In the genomic region with DNA sequence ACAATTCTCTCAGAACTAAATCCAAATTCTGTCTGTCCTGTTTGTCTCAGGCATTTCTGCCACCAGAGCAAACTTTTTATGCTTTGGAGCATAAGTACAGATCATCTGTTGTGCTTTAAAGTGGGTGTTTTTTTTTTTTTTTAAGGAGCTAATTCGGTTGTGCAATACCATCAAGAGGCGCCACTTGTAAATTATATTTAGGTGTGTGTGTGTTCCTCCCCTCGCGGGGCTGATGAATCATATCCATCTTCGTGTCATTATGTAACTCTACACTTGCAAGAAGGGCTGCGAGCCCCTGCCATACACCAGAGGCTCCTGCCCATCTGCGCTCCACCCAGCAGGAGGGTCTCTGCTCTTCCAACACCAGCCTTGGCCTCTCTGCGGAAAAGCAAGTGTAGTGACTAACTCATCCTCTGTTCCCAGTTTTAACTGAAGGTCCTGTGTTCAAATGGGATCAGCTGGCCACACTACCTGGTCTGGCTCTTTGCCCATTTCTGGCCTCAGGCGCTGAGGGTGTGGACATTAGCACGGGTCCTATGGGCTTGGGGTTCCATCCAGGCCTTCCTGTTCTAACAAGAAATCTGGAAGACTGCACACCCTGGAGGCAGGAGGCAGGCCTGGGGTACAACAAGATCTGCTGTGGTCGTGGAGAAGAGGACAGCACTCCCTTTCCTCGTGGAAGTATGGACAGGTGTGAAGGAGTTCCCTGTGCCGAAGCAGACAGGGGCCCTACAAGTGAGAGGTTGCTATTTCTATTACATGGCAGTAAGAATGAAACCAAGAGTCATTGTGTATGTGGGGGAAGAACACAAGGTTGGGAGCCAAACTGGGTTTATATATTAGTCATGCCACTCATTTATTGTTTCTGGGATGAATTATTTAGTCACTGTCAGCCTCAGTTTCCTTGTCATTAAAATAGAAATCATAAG, we compare ENCODE assay signal across 9 cellular contexts.
DNase-seq lines count a peak whose midpoint lies in the region; ATAC-seq, FAIRE-seq and TF ChIP-seq lines count a peak whose summit lies in the region.
"Had no signal": no experiment of that assay in that cellular context is flagged by ENCODE, and none has a peak within 500 bp of the region (broad histone marks: within the 10 kb centered on the region; RNA-seq: fewer than 3 reads in every experiment).

No MANE protein-coding gene starts in this region.

- H3K9me3 ChIP-seq in adrenal gland (replicated peaks in 1 of 3) (no peaks in the 10 kb centered on the region), tibial artery (no peaks in the 10 kb centered on the region)

- TF ChIP-seq CTCF in adrenal gland (IDR thresholded peaks at IDR 0.05), result peak in 1 of 6 experiments; percentile 1
- TF ChIP-seq CTCF in CD14-positive monocyte (IDR thresholded peaks at IDR 0.05), result no peak
- TF ChIP-seq CTCF in tibial artery (IDR thresholded peaks at IDR 0.05), result no peak

- peaks cover 0 to 6% (median 4%) of the 10 kb centered on the region in 7 donors for H3K9me3 Mint-ChIP-seq in CD14-positive monocyte
- H3K9me3 Mint-ChIP-seq: T-helper 1 cell treated with Interleukin-12 subunit alpha and Interleukin-12 subunit beta and Interleukin-4 antibody, amounts not matched to agents 30 μg/mL and 1 μg/mL, for 36 hours had no signal

- ATAC-seq in GM21423 (IDR thresholded peaks at IDR 0.05; ENCODE audit: unreplicated experiment) (peak; percentile 91), HG03520 (IDR thresholded peaks at IDR 0.05; ENCODE audit: unreplicated experiment) (peak; percentile 95)

- H3K27me3 ChIP-seq in adrenal gland, result no peaks in the 10 kb centered on the region
- H3K27me3 ChIP-seq in H7 (ENCODE audit: control insufficient read depth, insufficient read depth, low read length), result no peaks in the 10 kb centered on the region
- H3K27me3 ChIP-seq in tibial artery, result no peaks in the 10 kb centered on the region

- TF ChIP-seq POLR2A in adrenal gland (IDR thresholded peaks at IDR 0.05), result no peak

- no peak overlapping the region for H3K4me3 ChIP-seq in adrenal gland
- H3K4me3 ChIP-seq in H7 (ENCODE audit: insufficient read depth, low read depth, low read length), result no peak overlapping the region
- H3K4me3 ChIP-seq in tibial artery, result no peak overlapping the region

- FAIRE-seq in GM18507 (lab: Jason Lieb, UNC), result peak; percentile 73

- H3K27ac Mint-ChIP-seq in CD14-positive monocyte, result peak overlapping the region in 1 of 7 donors; percentile 23
- H3K27ac Mint-ChIP-seq: T-helper 1 cell treated with Interleukin-12 subunit alpha and Interleukin-12 subunit beta and Interleukin-4 antibody, amounts not matched to agents 30 μg/mL and 1 μg/mL, for 36 hours had no signal

- H3K36me3 ChIP-seq in adrenal gland (replicated peaks in 1 of 2) (no peaks in the 10 kb centered on the region), H7 (replicated peaks; ENCODE audit: control insufficient read depth, insufficient read depth, low read length) (no peaks in the 10 kb centered on the region), tibial artery (no peaks in the 10 kb centered on the region)

- H3K4me1 ChIP-seq in adrenal gland (replicated peaks in 1 of 2) (peaks cover 16 to 37% of the 10 kb centered on the region in 2 donors), tibial artery (peaks cover 0 to 11% (median 4%) of the 10 kb centered on the region in 4 donors)

- WGBS in adrenal gland, 4 donors, result 53 to 62% (median 54%) methylated on average over 13 of the region's 13 CpGs

- peak overlapping the region in 1 of 2 donors; percentile 26 for H3K4me3 Mint-ChIP-seq in CD14-positive monocyte
- H3K4me3 Mint-ChIP-seq: T-helper 1 cell treated with Interleukin-12 subunit alpha and Interleukin-12 subunit beta and Interleukin-4 antibody, amounts not matched to agents 30 μg/mL and 1 μg/mL, for 36 hours had no signal

- DNase-seq in GM18507 (ENCODE audit: extremely low spot score, insufficient read length, low read depth) (peak; percentile 39), adrenal gland (peak in 3 of 7 donors; percentile 17 to 34 (median 33)), myocyte (ENCODE audit: low read depth) (peak; percentile 80), H7 (no peak), CD14-positive monocyte (ENCODE audit: low spot score) (no peak), tibial artery (no peak)

- peaks cover 0 to 26% (median 10%) of the 10 kb centered on the region in 3 donors for H3K27me3 Mint-ChIP-seq in CD14-positive monocyte (ENCODE audit: low read depth in 3 of 3)

- H3K36me3 Mint-ChIP-seq in CD14-positive monocyte, result no peaks in the 10 kb centered on the region

- intact Hi-C loops in adrenal gland (cut with DNase I) (no loop called here), CD14-positive monocyte (cut with micrococcal nuclease) (no loop called here), tibial artery (cut with DNase I; ENCODE audit: low total_unique reads) (no loop called here)

- peaks cover 21% of the 10 kb centered on the region for H3K4me1 Mint-ChIP-seq in CD14-positive monocyte

- H3K27ac ChIP-seq in adrenal gland, result peak overlapping the region in 4 of 5 donors; percentile 12 to 48 (median 30)
- H3K27ac ChIP-seq in tibial artery, result no peak overlapping the region

Comparison
In these comparisons a context has a peak if more than half of its experiments do, and no peak if none do; other contexts are left out.
1. DNase-seq: peak in GM18507 (single experiment) and myocyte (single experiment); none in H7 (single experiment), CD14-positive monocyte (single experiment) and tibial artery (0 of 2).
2. H3K27ac ChIP-seq: peak in adrenal gland (4 of 5); none in tibial artery (0 of 2).